Comparison of ENCODE assay signal across 8 cellular contexts in the genomic region with DNA sequence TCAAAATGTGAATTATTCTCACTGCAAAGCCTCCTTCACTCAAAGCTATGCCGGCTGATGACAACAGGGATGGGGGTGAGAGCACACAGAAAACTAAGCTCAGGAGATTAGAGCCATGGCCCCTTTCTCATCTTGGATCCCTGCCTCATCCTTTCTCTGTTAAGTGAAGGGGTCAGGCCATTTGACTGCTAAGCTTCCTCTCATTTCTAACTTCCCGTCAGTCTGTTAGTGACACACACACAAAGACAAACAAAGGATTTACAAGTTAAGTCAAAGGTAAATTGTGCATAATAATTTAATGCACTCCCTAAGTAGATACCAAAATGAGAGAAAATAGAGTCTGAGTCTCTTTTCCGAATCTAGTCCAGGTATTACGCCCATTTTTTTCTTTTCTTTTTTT. TPM values are rescaled to one million over a fixed set of nuclear protein-coding genes. Genes with fewer than 3 reads are reported as not detected.
DNase-seq lines count a peak whose midpoint lies in the region; ATAC-seq, FAIRE-seq and TF ChIP-seq lines count a peak whose summit lies in the region.

No MANE protein-coding gene starts in this region.

- ATAC-seq in right cardiac atrium (no peak), Right ventricle myocardium superior (ENCODE audit: poor library complexity) (no peak), K562 (peak; percentile 0; the same call in 1 of the 3 replicates), lower lobe of right lung (no peak)

- H2AFZ ChIP-seq in K562 (ENCODE audit: low read depth, low read length): no peak overlapping the region

- POLR2A ChIA-PET in K562 (lab: Yijun Ruan, JAX): interaction anchor here (0.6 to 3.4 kb wide), 6 partner anchors 9 to 212 kb away, joined by 3 to 33 read pairs (median 4); partner anchors contain the start of genes HIGD1A, NKTR and SEC22C

- CTCF ChIA-PET in K562 (lab: Yijun Ruan, JAX; ENCODE audit: low intra/inter-chr PET ratio): no interaction called here

- H3K27me3 ChIP-seq in right cardiac atrium (ENCODE audit: control insufficient read depth, insufficient read depth) (no peaks in the 10 kb centered on the region), K562 (ENCODE audit: control insufficient read depth in 2 of 2, insufficient read depth in 2 of 2, low read length in 2 of 2) (no peaks in the 10 kb centered on the region), lower lobe of right lung (ENCODE audit: low read depth) (no peaks in the 10 kb centered on the region), vagina (no peaks in the 10 kb centered on the region)

- H3K9me1 ChIP-seq in K562 (ENCODE audit: control insufficient read depth, insufficient read depth, low read length): no peaks in the 10 kb centered on the region

- H3K4me3 ChIP-seq in right cardiac atrium (ENCODE audit: low read length) (no peak overlapping the region), K562 (peak overlapping the region; percentile 59), lower lobe of right lung (peak overlapping the region; percentile 80), vagina (peak overlapping the region in 1 of 2 donors; percentile 73)

- peak overlapping the region; percentile 81 to 95; a peak in 3 of 4 replicates for H3K9ac ChIP-seq in K562 (ENCODE audit: insufficient read depth in 1 of 2, low read depth in 2 of 2, low read length in 2 of 2)

- H3K4me2 ChIP-seq in K562 (ENCODE audit: insufficient read depth, low read length): peak overlapping the region; percentile 83

- no peak for TF ChIP-seq POLR2A in K562 (conservative IDR thresholded peaks at IDR 0.05)
- no peak for TF ChIP-seq POLR2A in vagina (IDR thresholded peaks at IDR 0.05)

- H3K27ac ChIP-seq in right cardiac atrium (ENCODE audit: low read length) (peak overlapping the region; percentile 59), K562 (ENCODE audit: extremely low read depth, low read depth, low read length) (peak overlapping the region; percentile 71), lower lobe of right lung (peak overlapping the region; percentile 87), vagina (peak overlapping the region; percentile 88)

- no peak for TF ChIP-seq RAD21 in K562 (CRISPR knock-in tag; conservative IDR thresholded peaks at IDR 0.05 in 1 of 2, IDR thresholded peaks at IDR 0.05 in 1 of 2)

- 75% methylated on average over 4 of the region's 4 CpGs for WGBS in right cardiac atrium
- 22% methylated on average over 4 of the region's 4 CpGs for WGBS in K562 (ENCODE audit: insufficient coverage, low coverage, missing lambda C conversion rate)

- peaks cover 39% of the 10 kb centered on the region for H3K79me2 ChIP-seq in K562 (ENCODE audit: control insufficient read depth, insufficient read depth, low read length)

- peaks cover 48% of the 10 kb centered on the region for H3K36me3 ChIP-seq in K562 (ENCODE audit: control insufficient read depth, insufficient read depth, low read length)
- H3K36me3 ChIP-seq in lower lobe of right lung: peaks cover 30% of the 10 kb centered on the region
- no peaks in the 10 kb centered on the region for H3K36me3 ChIP-seq in vagina

- H3K9me3 ChIP-seq in right cardiac atrium (ENCODE audit: control insufficient read depth, low read length): no peaks in the 10 kb centered on the region
- H3K9me3 ChIP-seq in K562 (replicated peaks; ENCODE audit: control insufficient read depth, insufficient read depth, low read depth, low read length): no peaks in the 10 kb centered on the region
- H3K9me3 ChIP-seq in lower lobe of right lung: no peaks in the 10 kb centered on the region
- H3K9me3 ChIP-seq in vagina: no peaks in the 10 kb centered on the region

- H3K4me1 ChIP-seq in right cardiac atrium (ENCODE audit: control insufficient read depth, insufficient read depth, low read length): peaks cover 2% of the 10 kb centered on the region
- H3K4me1 ChIP-seq in K562 (replicated peaks in 1 of 2; ENCODE audit: control insufficient read depth in 2 of 2, insufficient read depth in 2 of 2, low read length in 2 of 2): peaks cover 16 to 21% of the 10 kb centered on the region in 2 experiments; a peak in 4 of 5 replicates
- H3K4me1 ChIP-seq in lower lobe of right lung: peaks cover 21% of the 10 kb centered on the region
- H3K4me1 ChIP-seq in vagina: peaks cover 22% of the 10 kb centered on the region

- DNase-seq in right cardiac atrium (no peak), Right ventricle myocardium superior (no peak), K562 (ENCODE audit: extremely low read depth in 1 of 4, low spot score in 3 of 4) (no peak), lower lobe of right lung (no peak), vagina (ENCODE audit: extremely low spot score in 2 of 2) (no peak), iPS-NIHi11 (ENCODE audit: low spot score) (no peak), D341Med (ENCODE audit: low spot score) (no peak), MV-4-11 (lab: John Stamatoyannopoulos, UW) (no peak)

- no peaks in the 10 kb centered on the region for H4K20me1 ChIP-seq in K562 (replicated peaks; ENCODE audit: control insufficient read depth, insufficient read depth, low read length)

- in situ Hi-C loops in K562 (cut with MboI): no loop called here

- TF ChIP-seq CTCF in K562 (IDR thresholded peaks at IDR 0.05 in 2 of 3, conservative IDR thresholded peaks at IDR 0.05 in 1 of 3; ENCODE audit: insufficient read depth in 2 of 3, low read depth in 1 of 3, low read length in 3 of 3) (no peak), lower lobe of right lung (IDR thresholded peaks at IDR 0.05) (no peak), vagina (IDR thresholded peaks at IDR 0.05) (no peak)

- FAIRE-seq in K562 (lab: Jason Lieb, UNC): peak; percentile 26

- TSS peak; percentile 45 for BruUV-seq in K562 (replicated peaks; lab: Mats Ljungman, UMichigan)

- no peak for TF ChIP-seq EP300 in K562 (IDR thresholded peaks at IDR 0.05; ENCODE audit: low read length)

- intact Hi-C loops in right cardiac atrium (cut with DNase I): no loop called here
- intact Hi-C loops in Right ventricle myocardium superior (cut with DNase I): no loop called here
- intact Hi-C loops in K562 (cut with micrococcal nuclease): no loop called here
- intact Hi-C loops in lower lobe of right lung (cut with DNase I): no loop called here
- intact Hi-C loops in vagina (cut with DNase I): loop anchor here (2.0 kb wide), 1 partner anchor 63 kb away; no protein-coding TSS in a partner anchor

RNA-seq across cellular contexts. Expression of gene SS18L2, which starts 1.2 kb away (rescaled TPM):
- total RNA-seq in right cardiac atrium: 10 to 100 TPM; 11.8 to 14.2 (median 13.5) TPM
- polyA plus RNA-seq in right cardiac atrium: 26.7 TPM
- 9.1 TPM for total RNA-seq in Right ventricle myocardium superior
- total RNA-seq in K562 (2011; cell fraction: chromatin; rRNA removed; ENCODE audit: low replicate concordance): 28.8 and 30.7 TPM in 2 replicates
- total RNA-seq in K562 (2011; cell fraction: nucleolus; rRNA removed): 24.3 and 25.5 TPM in 2 replicates
- total RNA-seq in K562 (2011; cell fraction: nucleoplasm; rRNA removed): 32.2 and 45.8 TPM in 2 replicates
- total RNA-seq in K562 (2014; rRNA removed): 51.4 and 75.9 TPM in 2 replicates
- total RNA-seq in K562 (2014; rRNA removed; fragmentation: Illumina TruSeq; extraction: Trizol): 70.0 and 77.2 TPM in 2 replicates
- 65.6 and 78.0 TPM in 2 replicates for total RNA-seq in K562 (2015; rRNA removed; fragmentation: Illumina TruSeq; extraction: Trizol)
- total RNA-seq in K562 (2021): 68.6 and 77.8 TPM in 2 replicates
- polyA plus RNA-seq in K562 (2011; rRNA removed): 117 and 144 TPM in 2 replicates
- polyA plus RNA-seq in K562 (2011; cell fraction: cytosol; rRNA removed): 31.8 and 55.1 TPM in 2 replicates
- 36.1 and 57.1 TPM in 2 replicates for polyA plus RNA-seq in K562 (2011; cell fraction: nucleus; rRNA removed)
- polyA plus RNA-seq in K562 (2012): 73.8 and 106 TPM in 2 replicates
- polyA plus RNA-seq in K562 (2014; fragmentation: Illumina TruSeq; extraction: Trizol): 72.2 and 78.0 TPM in 2 replicates
- 100 to 1,000 TPM; 275 to 324 TPM for polyA plus RNA-seq in K562 (2014; fragmentation: Nextera tagmentation; extraction: Ambion mirVana)
- 99.2 and 99.4 TPM in 2 replicates for polyA plus RNA-seq in K562 (2014; rRNA removed)
- 31.2 and 35.5 TPM in 2 replicates for polyA minus RNA-seq in K562 (2011; rRNA and poly(A)+ RNA removed)
- polyA minus RNA-seq in K562 (2011; cell fraction: cytosol; rRNA and poly(A)+ RNA removed): 8.1 and 16.6 TPM in 2 replicates
- polyA minus RNA-seq in K562 (2011; cell fraction: nucleus; rRNA and poly(A)+ RNA removed): 12.7 and 17.9 TPM in 2 replicates
- total RNA-seq in lower lobe of right lung: 21.4 TPM
- 19.2 TPM for total RNA-seq in vagina

RNA-seq across cellular contexts. Expression of gene NKTR, which starts 8.7 kb away (rescaled TPM):
- total RNA-seq in right cardiac atrium: 10 to 100 TPM; 27.7 to 35.8 (median 29.5) TPM
- 22.6 TPM for polyA plus RNA-seq in right cardiac atrium
- 21.6 TPM for total RNA-seq in Right ventricle myocardium superior
- total RNA-seq in K562 (2011; cell fraction: chromatin; rRNA removed; ENCODE audit: low replicate concordance): 253 and 1,006 TPM in 2 replicates
- total RNA-seq in K562 (2011; cell fraction: nucleolus; rRNA removed): 104 and 168 TPM in 2 replicates
- 377 and 604 TPM in 2 replicates for total RNA-seq in K562 (2011; cell fraction: nucleoplasm; rRNA removed)
- total RNA-seq in K562 (2014; rRNA removed): 48.0 and 51.5 TPM in 2 replicates
- total RNA-seq in K562 (2014; rRNA removed; fragmentation: Illumina TruSeq; extraction: Trizol): 117 and 120 TPM in 2 replicates
- 94.1 and 104 TPM in 2 replicates for total RNA-seq in K562 (2015; rRNA removed; fragmentation: Illumina TruSeq; extraction: Trizol)
- 67.4 and 70.3 TPM in 2 replicates for total RNA-seq in K562 (2021)
- 123 and 130 TPM in 2 replicates for polyA plus RNA-seq in K562 (2011; rRNA removed)
- 9.2 and 26.9 TPM in 2 replicates for polyA plus RNA-seq in K562 (2011; cell fraction: cytosol; rRNA removed)
- 284 and 370 TPM in 2 replicates for polyA plus RNA-seq in K562 (2011; cell fraction: nucleus; rRNA removed)
- 39.4 and 56.1 TPM in 2 replicates for polyA plus RNA-seq in K562 (2012)
- 76.5 and 95.7 TPM in 2 replicates for polyA plus RNA-seq in K562 (2014; fragmentation: Illumina TruSeq; extraction: Trizol)
- 10 to 100 TPM; 19.7 to 30.2 TPM for polyA plus RNA-seq in K562 (2014; fragmentation: Nextera tagmentation; extraction: Ambion mirVana)
- 84.5 and 92.6 TPM in 2 replicates for polyA plus RNA-seq in K562 (2014; rRNA removed)
- 140 and 209 TPM in 2 replicates for polyA minus RNA-seq in K562 (2011; rRNA and poly(A)+ RNA removed)
- 19.9 and 20.4 TPM in 2 replicates for polyA minus RNA-seq in K562 (2011; cell fraction: cytosol; rRNA and poly(A)+ RNA removed)
- polyA minus RNA-seq in K562 (2011; cell fraction: nucleus; rRNA and poly(A)+ RNA removed): 246 and 455 TPM in 2 replicates
- 87.3 TPM for total RNA-seq in lower lobe of right lung
- total RNA-seq in vagina: 128 TPM

RNA-seq across cellular contexts. Expression of gene SEC22C, which starts 10.0 kb away (rescaled TPM):
- 10 to 100 TPM; 24.9 to 29.9 (median 28.4) TPM for total RNA-seq in right cardiac atrium
- polyA plus RNA-seq in right cardiac atrium: 20.2 TPM
- total RNA-seq in Right ventricle myocardium superior: 21.6 TPM
- 34.9 and 62.9 TPM in 2 replicates for total RNA-seq in K562 (2011; cell fraction: chromatin; rRNA removed; ENCODE audit: low replicate concordance)
- 32.7 and 35.5 TPM in 2 replicates for total RNA-seq in K562 (2011; cell fraction: nucleolus; rRNA removed)
- total RNA-seq in K562 (2011; cell fraction: nucleoplasm; rRNA removed): 48.1 and 67.3 TPM in 2 replicates
- total RNA-seq in K562 (2014; rRNA removed): 44.8 and 49.8 TPM in 2 replicates
- 62.4 and 63.6 TPM in 2 replicates for total RNA-seq in K562 (2014; rRNA removed; fragmentation: Illumina TruSeq; extraction: Trizol)
- 68.4 and 68.7 TPM in 2 replicates for total RNA-seq in K562 (2015; rRNA removed; fragmentation: Illumina TruSeq; extraction: Trizol)
- 50.7 and 50.8 TPM in 2 replicates for total RNA-seq in K562 (2021)
- polyA plus RNA-seq in K562 (2011; rRNA removed): 60.5 and 64.5 TPM in 2 replicates
- 31.6 and 53.4 TPM in 2 replicates for polyA plus RNA-seq in K562 (2011; cell fraction: cytosol; rRNA removed)
- polyA plus RNA-seq in K562 (2011; cell fraction: nucleus; rRNA removed): 36.9 and 47.6 TPM in 2 replicates
- polyA plus RNA-seq in K562 (2012): 55.2 and 56.3 TPM in 2 replicates
- polyA plus RNA-seq in K562 (2014; fragmentation: Illumina TruSeq; extraction: Trizol): 58.5 and 59.8 TPM in 2 replicates
- polyA plus RNA-seq in K562 (2014; fragmentation: Nextera tagmentation; extraction: Ambion mirVana): 10 to 100 TPM; 35.6 to 41.3 TPM
- polyA plus RNA-seq in K562 (2014; rRNA removed): 45.9 and 54.5 TPM in 2 replicates
- polyA minus RNA-seq in K562 (2011; rRNA and poly(A)+ RNA removed): 40.6 and 42.7 TPM in 2 replicates
- polyA minus RNA-seq in K562 (2011; cell fraction: cytosol; rRNA and poly(A)+ RNA removed): 17.8 and 22.0 TPM in 2 replicates
- polyA minus RNA-seq in K562 (2011; cell fraction: nucleus; rRNA and poly(A)+ RNA removed): 15.6 and 16.9 TPM in 2 replicates
- 51.3 TPM for total RNA-seq in lower lobe of right lung
- 27.5 TPM for total RNA-seq in vagina
